ENCODE assay signal across 10 cellular contexts in the genomic region with DNA sequence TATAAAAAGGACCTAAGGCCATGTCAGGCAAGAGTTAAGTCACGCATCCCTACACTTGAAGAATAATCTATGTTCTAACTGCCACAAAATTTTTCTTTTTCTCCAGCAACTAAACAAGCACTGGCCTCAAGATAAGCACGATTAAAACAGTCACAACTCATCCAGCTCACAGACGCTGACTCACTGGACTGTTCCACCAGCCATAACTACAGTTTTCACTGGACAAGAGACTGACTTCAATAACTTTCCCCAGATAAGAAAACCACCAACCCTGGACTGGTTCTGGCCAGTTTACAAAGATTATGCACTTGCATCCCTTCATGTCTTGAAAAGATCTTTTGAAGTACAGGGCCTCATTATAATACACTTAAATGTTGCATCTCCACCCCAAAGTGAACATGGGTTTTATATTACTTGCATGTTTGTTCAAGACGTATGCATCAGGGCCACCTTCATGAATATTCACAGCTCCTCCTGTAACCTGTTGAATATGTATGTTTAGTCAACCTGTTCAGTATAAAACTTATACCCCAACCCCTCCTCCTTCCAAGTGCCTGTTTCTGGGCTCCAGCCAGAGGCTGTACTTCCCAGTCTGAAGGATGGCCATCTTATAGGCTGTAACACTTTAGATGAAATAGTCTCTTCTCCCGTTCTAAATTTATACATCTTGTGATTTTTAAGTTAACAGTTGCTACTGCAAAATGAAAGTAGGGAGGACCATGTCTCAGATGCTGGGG.
DNase-seq lines count a peak whose midpoint lies in the region; TF ChIP-seq lines count a peak whose summit lies in the region.
"Had no signal": no experiment of that assay in that cellular context is flagged by ENCODE, and none has a peak within 500 bp of the region (broad histone marks: within the 10 kb centered on the region; RNA-seq: fewer than 3 reads in every experiment).

No MANE protein-coding gene starts in this region.

- WGBS in tibial nerve, 2 donors: 52 to 59% methylated on average over 5 of the region's 5 CpGs

- H3K4me3 Mint-ChIP-seq in activated CD4-positive, alpha-beta memory T cell treated with anti-CD3 and anti-CD28 coated beads for 36 hours: no peak overlapping the region
- H3K4me3 Mint-ChIP-seq in activated CD4-positive, alpha-beta memory T cell treated with anti-CD3 and anti-CD28 coated beads, Interleukin-2, amount 10 ng/mL, durations not matched to agents 7 days and 5 days: no peak overlapping the region
- H3K4me3 Mint-ChIP-seq: central memory CD8-positive, alpha-beta T cell had no signal

- H3K27ac Mint-ChIP-seq in activated CD4-positive, alpha-beta memory T cell treated with anti-CD3 and anti-CD28 coated beads for 36 hours: no peak overlapping the region
- H3K27ac Mint-ChIP-seq in activated CD4-positive, alpha-beta memory T cell treated with anti-CD3 and anti-CD28 coated beads, Interleukin-2, amount 10 ng/mL, durations not matched to agents 7 days and 5 days: no peak overlapping the region

- intact Hi-C loops in activated CD4-positive, alpha-beta memory T cell treated with anti-CD3 and anti-CD28 coated beads for 36 hours (cut with micrococcal nuclease): no loop called here

- no peaks in the 10 kb centered on the region for H3K36me3 ChIP-seq in tibial nerve

- peaks cover 5% of the 10 kb centered on the region for H3K27me3 Mint-ChIP-seq in activated CD4-positive, alpha-beta memory T cell treated with anti-CD3 and anti-CD28 coated beads for 36 hours
- H3K27me3 Mint-ChIP-seq in activated CD4-positive, alpha-beta memory T cell treated with anti-CD3 and anti-CD28 coated beads, Interleukin-2, amount 10 ng/mL, durations not matched to agents 7 days and 5 days: peaks cover 15% of the 10 kb centered on the region

- POLR2A ChIA-PET in activated CD4-positive, alpha-beta memory T cell treated with anti-CD3 and anti-CD28 coated beads for 36 hours (lab: Charles Lee): no interaction called here
- POLR2A ChIA-PET in activated CD4-positive, alpha-beta memory T cell treated with anti-CD3 and anti-CD28 coated beads, Interleukin-2, amount 10 ng/mL, durations not matched to agents 7 days and 5 days (lab: Charles Lee): no interaction called here

- TF ChIP-seq EP300 in tibial nerve (IDR thresholded peaks at IDR 0.05): no peak

- peaks cover 3% of the 10 kb centered on the region for H3K4me1 Mint-ChIP-seq in activated CD4-positive, alpha-beta memory T cell treated with anti-CD3 and anti-CD28 coated beads for 36 hours (ENCODE audit: low read depth)
- H3K4me1 Mint-ChIP-seq in activated CD4-positive, alpha-beta memory T cell treated with anti-CD3 and anti-CD28 coated beads, Interleukin-2, amount 10 ng/mL, durations not matched to agents 7 days and 5 days: peaks cover 2% of the 10 kb centered on the region
- H3K4me1 Mint-ChIP-seq: central memory CD8-positive, alpha-beta T cell had no signal

- H3K4me3 ChIP-seq in retinal pigment epithelial cell (ENCODE audit: low read length) (no peak overlapping the region), tibial nerve (no peak overlapping the region)

- no peaks in the 10 kb centered on the region for H3K9me3 ChIP-seq in tibial nerve

- no peaks in the 10 kb centered on the region for H3K27me3 ChIP-seq in tibial nerve

- TF ChIP-seq POLR2A in tibial nerve (IDR thresholded peaks at IDR 0.05): no peak

- TF ChIP-seq CTCF in retinal pigment epithelial cell (conservative IDR thresholded peaks at IDR 0.05; ENCODE audit: low read depth, low read length): no peak
- TF ChIP-seq CTCF in tibial nerve (IDR thresholded peaks at IDR 0.05): no peak

- no peaks in the 10 kb centered on the region for H3K36me3 Mint-ChIP-seq in activated CD4-positive, alpha-beta memory T cell treated with anti-CD3 and anti-CD28 coated beads for 36 hours
- no peaks in the 10 kb centered on the region for H3K36me3 Mint-ChIP-seq in activated CD4-positive, alpha-beta memory T cell treated with anti-CD3 and anti-CD28 coated beads, Interleukin-2, amount 10 ng/mL, durations not matched to agents 7 days and 5 days (ENCODE audit: low read depth)

- H3K9me3 Mint-ChIP-seq in activated CD4-positive, alpha-beta memory T cell treated with anti-CD3 and anti-CD28 coated beads for 36 hours: no peaks in the 10 kb centered on the region
- H3K9me3 Mint-ChIP-seq in activated CD4-positive, alpha-beta memory T cell treated with anti-CD3 and anti-CD28 coated beads, Interleukin-2, amount 10 ng/mL, durations not matched to agents 7 days and 5 days: no peaks in the 10 kb centered on the region
- H3K9me3 Mint-ChIP-seq: central memory CD8-positive, alpha-beta T cell had no signal

- H3K4me1 ChIP-seq in tibial nerve: no peaks in the 10 kb centered on the region

- CTCF ChIA-PET in activated CD4-positive, alpha-beta memory T cell treated with anti-CD3 and anti-CD28 coated beads for 36 hours (lab: Charles Lee): interaction anchor here (0.5 to 8.3 kb wide), 2 partner anchors 25 to 209 kb away, joined by 3 to 152 read pairs; no protein-coding TSS in a partner anchor
- CTCF ChIA-PET in activated CD4-positive, alpha-beta memory T cell treated with anti-CD3 and anti-CD28 coated beads, Interleukin-2, amount 10 ng/mL, durations not matched to agents 7 days and 5 days (lab: Charles Lee): interaction anchor here (1.3 to 7.7 kb wide), 2 partner anchors 209 to 210 kb away, joined by 3 to 60 read pairs; no protein-coding TSS in a partner anchor

- DNase-seq in activated CD4-positive, alpha-beta memory T cell treated with anti-CD3 and anti-CD28 coated beads for 36 hours: peak; percentile 27
- no peak for DNase-seq in activated CD4-positive, alpha-beta memory T cell treated with anti-CD3 and anti-CD28 coated beads, Interleukin-2, amount 10 ng/mL, durations not matched to agents 7 days and 5 days
- DNase-seq in RKO (ENCODE audit: low spot score) (peak; percentile 41), fibroblast of peridontal ligament (ENCODE audit: extremely low read depth) (peak; percentile 52), retinal pigment epithelial cell (ENCODE audit: low read depth) (peak; percentile 78), NCI-H446 (lab: John Stamatoyannopoulos, UW) (no peak), dermis blood vessel endothelial cell (no peak), tibial nerve (ENCODE audit: low spot score in 2 of 2) (no peak)
- DNase-seq: stimulated activated CD8-positive, alpha-beta memory T cell treated with anti-CD3 and anti-CD28 coated beads, Interleukin-4, amount 100 ng/mL, for 48 hours had no signal

- no peak overlapping the region for H3K27ac ChIP-seq in tibial nerve

Comparison
In these comparisons a context has a peak if more than half of its experiments do, and no peak if none do; other contexts are left out.
1. DNase-seq: peak in activated CD4-positive, alpha-beta memory T cell treated with anti-CD3 and anti-CD28 coated beads for 36 hours (single experiment), RKO (single experiment), fibroblast of peridontal ligament (single experiment) and retinal pigment epithelial cell (single experiment); none in activated CD4-positive, alpha-beta memory T cell treated with anti-CD3 and anti-CD28 coated beads, Interleukin-2, amount 10 ng/mL, durations not matched to agents 7 days and 5 days (single experiment), NCI-H446 (0 of 2), dermis blood vessel endothelial cell (single experiment) and tibial nerve (0 of 2).